In genomic region chr14:28823245-28823644, GRCh38 we compare ENCODE assay signal across 2 cellular contexts.
A peak's percentile ranks its signal among the peaks of the same experiment; 100 is the strongest.
TF ChIP-seq lines count a peak whose summit lies in the region.

No MANE protein-coding gene starts in this region.

TF ChIP-seq in HepG2, 621 proteins besides CTCF, POLR2A, EP300 and RAD21:
- TF ChIP-seq CEBPB (IDR thresholded peaks at IDR 0.05; ENCODE audit: borderline replicate concordance, low read depth, low read length) (peak; percentile 67; the same call in 1 of the 2 replicates), MAFF (IDR thresholded peaks at IDR 0.05; ENCODE audit: low read depth, low read length) (0 out of 2 replicates have a peak, but pooled peaks have one; percentile 0), SRF (IDR thresholded peaks at IDR 0.05; ENCODE audit: low read depth, low read length) (no peak), ZNF75D (CRISPR knock-in tag; IDR thresholded peaks at IDR 0.05; ENCODE audit: borderline replicate concordance) (no peak), HOXA3 (CRISPR knock-in tag; IDR thresholded peaks at IDR 0.05) (no peak), ARNT (IDR thresholded peaks at IDR 0.05) (no peak), MYPOP (CRISPR knock-in tag; IDR thresholded peaks at IDR 0.05) (no peak), CREB1 (IDR thresholded peaks at IDR 0.05) (peak; percentile 46; the same call in 1 of the 2 replicates), CREB1 (CRISPR knock-in tag; IDR thresholded peaks at IDR 0.05) (no peak)
TF ChIP-seq in HepG2: peak in this region for 3.

TF ChIP-seq in K562, 482 proteins besides CTCF, POLR2A, EP300 and RAD21:
- no peak for TF ChIP-seq ETV5 (CRISPR knock-in tag; IDR thresholded peaks at IDR 0.05; ENCODE audit: low read depth)
- TF ChIP-seq CEBPG (CRISPR knock-in tag; IDR thresholded peaks at IDR 0.05) = no peak
- TF ChIP-seq CEBPG (tag; conservative IDR thresholded peaks at IDR 0.05 in 1 of 2, IDR thresholded peaks at IDR 0.05 in 1 of 2) = peak in 1 of 2 experiments; percentile 63; a peak in 2 of 4 replicates
- no peak for TF ChIP-seq FOXK1 (CRISPR knock-in tag; IDR thresholded peaks at IDR 0.05; ENCODE audit: borderline replicate concordance)
- TF ChIP-seq ATF7 (IDR thresholded peaks at IDR 0.05) = no peak
- no peak for TF ChIP-seq THRB (CRISPR knock-in tag; conservative IDR thresholded peaks at IDR 0.05)
- no peak for TF ChIP-seq MEF2A (IDR thresholded peaks at IDR 0.05; ENCODE audit: control insufficient read depth, low read depth, low read length)
- no peak for TF ChIP-seq ATF2 (CRISPR knock-in tag; IDR thresholded peaks at IDR 0.05)
- peak; percentile 42 for TF ChIP-seq CEBPB (tag; IDR thresholded peaks at IDR 0.05)
- no peak for TF ChIP-seq E2F1 (CRISPR knock-in tag; IDR thresholded peaks at IDR 0.05)
- no peak for TF ChIP-seq MTF1 (CRISPR knock-in tag; IDR thresholded peaks at IDR 0.05; ENCODE audit: borderline replicate concordance)
